In the genomic region with DNA sequence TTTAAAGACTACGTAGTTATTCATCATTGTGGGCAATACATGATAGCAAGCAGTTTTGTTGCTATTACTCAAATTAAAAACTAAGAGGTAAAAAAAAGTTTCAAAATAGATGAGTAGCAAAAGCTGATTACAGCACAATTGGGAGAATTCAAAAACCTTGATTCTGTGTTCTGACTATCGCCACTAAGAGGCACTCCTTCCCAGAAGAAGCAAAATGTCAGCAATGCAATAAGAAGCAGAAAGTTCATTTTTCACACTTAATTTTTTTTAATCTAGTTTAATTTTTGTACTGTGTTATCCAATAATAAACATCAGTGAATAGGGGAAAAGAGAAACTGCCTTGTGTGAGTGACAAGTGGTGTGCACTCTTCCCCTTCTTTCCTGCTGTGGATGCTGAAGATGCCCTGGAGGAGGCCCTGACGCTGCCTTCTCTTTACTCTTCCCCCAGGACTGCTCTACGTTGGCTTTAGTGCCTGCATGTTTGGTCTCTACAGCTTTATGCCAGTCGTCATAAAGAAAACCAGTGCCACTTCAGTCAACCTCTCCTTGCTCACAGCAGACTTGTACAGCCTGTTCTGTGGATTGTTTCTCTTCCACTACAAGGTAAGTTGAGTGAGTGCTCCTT, we compare ENCODE assay signal across 8 cellular contexts.
DNase-seq lines count a peak whose midpoint lies in the region; ATAC-seq and TF ChIP-seq lines count a peak whose summit lies in the region.

No MANE protein-coding gene starts in this region.

- no peak for DNase-seq in AG04449 (ENCODE audit: low read depth, low spot score)
- peak; percentile 24 for DNase-seq in astrocyte of the spinal cord (ENCODE audit: low read depth, low spot score)
- no peak for DNase-seq in left lung
- DNase-seq in central memory CD4-positive, alpha-beta T cell: no peak
- DNase-seq in HUDEP-2 (lab: John Stamatoyannopoulos, UW; ENCODE audit: unreplicated experiment in 76 of 76): no peak
- no peak for DNase-seq in breast epithelium (ENCODE audit: low spot score in 2 of 2)

- no peak for TF ChIP-seq EP300 in Ishikawa (IDR thresholded peaks at IDR 0.05; ENCODE audit: borderline replicate concordance)

- no peak overlapping the region for H3K27ac ChIP-seq in left lung
- no peak overlapping the region for H3K27ac ChIP-seq in breast epithelium

- CTCF ChIA-PET in AG04449 (lab: Yijun Ruan, JAX): interaction anchor here (0.7 to 9.1 kb wide), 38 partner anchors 11 to 826 kb away, joined by 3 to 94 read pairs (median 6); a partner anchor contains a TSS

- no peak overlapping the region for H3K4me3 ChIP-seq in AG04449 (ENCODE audit: low read depth, low read length)
- no peak overlapping the region for H3K4me3 ChIP-seq in astrocyte of the spinal cord (ENCODE audit: low read depth, low read length)
- H3K4me3 ChIP-seq in left lung: no peak overlapping the region
- no peak overlapping the region for H3K4me3 ChIP-seq in breast epithelium

- intact Hi-C loops in left lung (cut with DNase I) (no loop called here), breast epithelium (cut with DNase I; ENCODE audit: low total_unique reads) (no loop called here)

- no peaks in the 10 kb centered on the region for H3K27me3 ChIP-seq in left lung
- H3K27me3 ChIP-seq in breast epithelium: no peaks in the 10 kb centered on the region

- peak; percentile 71 for ATAC-seq in left lung
- ATAC-seq in GM21786 (IDR thresholded peaks at IDR 0.05; ENCODE audit: unreplicated experiment): no peak

- POLR2A ChIA-PET in AG04449 (lab: Yijun Ruan, JAX): no interaction called here

- TF ChIP-seq CTCF in AG04449 (IDR thresholded peaks at IDR 0.05; ENCODE audit: insufficient read depth, low read length, missing control alignments): peak; percentile 33
- TF ChIP-seq CTCF in astrocyte of the spinal cord (IDR thresholded peaks at IDR 0.05; ENCODE audit: low read depth, low read length): peak; percentile 59
- peak in 1 of 2 donors; percentile 43 for TF ChIP-seq CTCF in left lung (IDR thresholded peaks at IDR 0.05)
- TF ChIP-seq CTCF in breast epithelium (IDR thresholded peaks at IDR 0.05): no peak

- H3K9me3 ChIP-seq in left lung: no peaks in the 10 kb centered on the region
- no peaks in the 10 kb centered on the region for H3K9me3 ChIP-seq in breast epithelium

- TF ChIP-seq RAD21 in Ishikawa (IDR thresholded peaks at IDR 0.05; ENCODE audit: low read depth): peak; percentile 53

- TF ChIP-seq POLR2A in breast epithelium (IDR thresholded peaks at IDR 0.05): no peak

- no peaks in the 10 kb centered on the region for H3K36me3 ChIP-seq in left lung
- no peaks in the 10 kb centered on the region for H3K36me3 ChIP-seq in breast epithelium

- in situ Hi-C loops in astrocyte of the spinal cord (cut with HindIII; ENCODE audit: low sequenced_read_pairs): no loop called here

- H3K4me1 ChIP-seq in left lung (peaks cover 0 to 7% of the 10 kb centered on the region in 2 donors), breast epithelium (no peaks in the 10 kb centered on the region)

TF ChIP-seq in Ishikawa, 13 proteins besides CTCF, POLR2A, EP300 and RAD21:
- TF ChIP-seq YY1 (IDR thresholded peaks at IDR 0.05; ENCODE audit: low read depth) (no peak), TCF12 (IDR thresholded peaks at IDR 0.05; ENCODE audit: low read depth) (no peak), FOXM1 (IDR thresholded peaks at IDR 0.05; ENCODE audit: borderline replicate concordance, low read depth) (no peak), CREB1 (IDR thresholded peaks at IDR 0.05; ENCODE audit: low read depth) (no peak), CEBPB (IDR thresholded peaks at IDR 0.05) (no peak), ZBTB7A (IDR thresholded peaks at IDR 0.05; ENCODE audit: low read depth) (no peak), TAF1 (IDR thresholded peaks at IDR 0.05; ENCODE audit: low read depth) (no peak), TEAD4 (IDR thresholded peaks at IDR 0.05) (no peak), NFIC (IDR thresholded peaks at IDR 0.05) (no peak), EGR1 (IDR thresholded peaks at IDR 0.05) (no peak)
- TF ChIP-seq, protein P1, sequence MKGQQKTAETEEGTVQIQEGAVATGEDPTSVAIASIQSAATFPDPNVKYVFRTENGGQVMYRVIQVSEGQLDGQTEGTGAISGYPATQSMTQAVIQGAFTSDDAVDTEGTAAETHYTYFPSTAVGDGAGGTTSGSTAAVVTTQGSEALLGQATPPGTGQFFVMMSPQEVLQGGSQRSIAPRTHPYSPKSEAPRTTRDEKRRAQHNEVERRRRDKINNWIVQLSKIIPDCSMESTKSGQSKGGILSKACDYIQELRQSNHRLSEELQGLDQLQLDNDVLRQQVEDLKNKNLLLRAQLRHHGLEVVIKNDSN (IDR thresholded peaks at IDR 0.05): no peak
- TF ChIP-seq, protein P2, sequence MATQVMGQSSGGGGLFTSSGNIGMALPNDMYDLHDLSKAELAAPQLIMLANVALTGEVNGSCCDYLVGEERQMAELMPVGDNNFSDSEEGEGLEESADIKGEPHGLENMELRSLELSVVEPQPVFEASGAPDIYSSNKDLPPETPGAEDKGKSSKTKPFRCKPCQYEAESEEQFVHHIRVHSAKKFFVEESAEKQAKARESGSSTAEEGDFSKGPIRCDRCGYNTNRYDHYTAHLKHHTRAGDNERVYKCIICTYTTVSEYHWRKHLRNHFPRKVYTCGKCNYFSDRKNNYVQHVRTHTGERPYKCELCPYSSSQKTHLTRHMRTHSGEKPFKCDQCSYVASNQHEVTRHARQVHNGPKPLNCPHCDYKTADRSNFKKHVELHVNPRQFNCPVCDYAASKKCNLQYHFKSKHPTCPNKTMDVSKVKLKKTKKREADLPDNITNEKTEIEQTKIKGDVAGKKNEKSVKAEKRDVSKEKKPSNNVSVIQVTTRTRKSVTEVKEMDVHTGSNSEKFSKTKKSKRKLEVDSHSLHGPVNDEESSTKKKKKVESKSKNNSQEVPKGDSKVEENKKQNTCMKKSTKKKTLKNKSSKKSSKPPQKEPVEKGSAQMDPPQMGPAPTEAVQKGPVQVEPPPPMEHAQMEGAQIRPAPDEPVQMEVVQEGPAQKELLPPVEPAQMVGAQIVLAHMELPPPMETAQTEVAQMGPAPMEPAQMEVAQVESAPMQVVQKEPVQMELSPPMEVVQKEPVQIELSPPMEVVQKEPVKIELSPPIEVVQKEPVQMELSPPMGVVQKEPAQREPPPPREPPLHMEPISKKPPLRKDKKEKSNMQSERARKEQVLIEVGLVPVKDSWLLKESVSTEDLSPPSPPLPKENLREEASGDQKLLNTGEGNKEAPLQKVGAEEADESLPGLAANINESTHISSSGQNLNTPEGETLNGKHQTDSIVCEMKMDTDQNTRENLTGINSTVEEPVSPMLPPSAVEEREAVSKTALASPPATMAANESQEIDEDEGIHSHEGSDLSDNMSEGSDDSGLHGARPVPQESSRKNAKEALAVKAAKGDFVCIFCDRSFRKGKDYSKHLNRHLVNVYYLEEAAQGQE (IDR thresholded peaks at IDR 0.05; ENCODE audit: low read depth): no peak
- TF ChIP-seq, protein P3, sequence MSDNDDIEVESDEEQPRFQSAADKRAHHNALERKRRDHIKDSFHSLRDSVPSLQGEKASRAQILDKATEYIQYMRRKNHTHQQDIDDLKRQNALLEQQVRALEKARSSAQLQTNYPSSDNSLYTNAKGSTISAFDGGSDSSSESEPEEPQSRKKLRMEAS (IDR thresholded peaks at IDR 0.05): no peak

Comparison
In these comparisons a context has a peak if more than half of its experiments do, and no peak if none do; other contexts are left out.
1. CTCF ChIP-seq: peak in AG04449 (single experiment) and astrocyte of the spinal cord (single experiment); none in breast epithelium (0 of 3).